Comparison of ENCODE assay signal across 10 cellular contexts in the genomic region with DNA sequence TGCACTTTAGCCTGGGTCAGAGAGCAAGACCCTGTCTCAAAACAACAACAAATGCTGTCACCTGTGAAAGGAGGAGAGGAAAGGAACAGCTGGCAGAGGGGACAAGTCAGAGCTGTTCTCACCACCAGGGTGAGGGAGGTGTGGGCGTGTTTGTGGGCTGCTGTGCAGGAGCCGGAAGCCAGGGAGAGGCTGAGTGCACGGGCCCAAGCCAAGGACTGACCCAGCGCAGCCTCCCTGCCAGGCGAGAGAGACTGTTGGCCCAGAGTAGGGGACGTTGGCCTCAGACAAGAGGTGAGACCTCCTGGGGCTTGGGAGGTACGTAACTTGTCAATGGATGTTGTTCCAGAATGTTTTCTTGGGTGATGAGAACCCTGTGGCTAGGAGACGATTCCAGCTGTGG. TPM values are rescaled to one million over a fixed set of nuclear protein-coding genes. Genes with fewer than 3 reads are reported as not detected.
DNase-seq lines count a peak whose midpoint lies in the region; ATAC-seq lines count a peak whose summit lies in the region.
"Had no signal": no experiment of that assay in that cellular context is flagged by ENCODE, and none has a peak within 500 bp of the region (broad histone marks: within the 10 kb centered on the region; RNA-seq: fewer than 3 reads in every experiment).

No MANE protein-coding gene starts in this region.

- H3K27me3 ChIP-seq in CD8-positive, alpha-beta memory T cell (ENCODE audit: insufficient read depth, low read length, poor library complexity, severe bottlenecking): no peaks in the 10 kb centered on the region
- no peaks in the 10 kb centered on the region for H3K27me3 ChIP-seq in Karpas-422 (ENCODE audit: low read length)
- H3K27me3 ChIP-seq: colonic mucosa had no signal

- H3K79me2 ChIP-seq in Karpas-422 (ENCODE audit: low read length): no peaks in the 10 kb centered on the region

- no peaks in the 10 kb centered on the region for H3K9me2 ChIP-seq in Karpas-422 (replicated peaks; ENCODE audit: insufficient read depth, low read length)

- no peak overlapping the region for H3K4me3 ChIP-seq in CD8-positive, alpha-beta memory T cell (ENCODE audit: low read length)
- no peak overlapping the region for H3K4me3 ChIP-seq in Karpas-422 (ENCODE audit: low read length)
- H3K4me3 ChIP-seq: colonic mucosa had no signal

- no peaks in the 10 kb centered on the region for H3K36me3 Mint-ChIP-seq in CD8-positive, alpha-beta memory T cell
- no peaks in the 10 kb centered on the region for H3K36me3 Mint-ChIP-seq in natural killer cell treated with Interleukin-12 subunit alpha and Interleukin-12 subunit beta and Interleukin-15 and Interleukin-18, amount 100 ng/mL, for 72 hours

- peak in 2 of 5 donors; percentile 20 to 59 for DNase-seq in CD8-positive, alpha-beta memory T cell
- DNase-seq in Karpas-422: peak; percentile 53
- no peak for DNase-seq in caudate nucleus (lab: John Stamatoyannopoulos, UW)
- peak; percentile 79 for DNase-seq in natural killer cell treated with Interleukin-12 subunit alpha and Interleukin-12 subunit beta and Interleukin-15 and Interleukin-18, amount 100 ng/mL, for 72 hours (ENCODE audit: low spot score)
- no peak for DNase-seq in hepatic stellate cell (ENCODE audit: low spot score)
- no peak for DNase-seq in epidermal melanocyte (ENCODE audit: insufficient read length, low spot score)
- no peak for DNase-seq in amniotic stem cell (lab: John Stamatoyannopoulos, UW)
- DNase-seq: colonic mucosa, NCI-H2227 treated with DMSO at 0.1 percent for 48 hours had no signal

- peak; percentile 82 to 86 for ATAC-seq in natural killer cell treated with Interleukin-12 subunit alpha and Interleukin-12 subunit beta and Interleukin-15 and Interleukin-18, amount 100 ng/mL, for 72 hours
- no peak for ATAC-seq in HG03354 (IDR thresholded peaks at IDR 0.05; ENCODE audit: poor library complexity, severe bottlenecking, unreplicated experiment)

- peaks cover 13% of the 10 kb centered on the region for H3K4me1 ChIP-seq in CD8-positive, alpha-beta memory T cell (ENCODE audit: insufficient read depth, low read length)
- no peaks in the 10 kb centered on the region for H3K4me1 ChIP-seq in Karpas-422 (ENCODE audit: low read length)
- H3K4me1 ChIP-seq: colonic mucosa had no signal

- no peak overlapping the region for H3K9ac ChIP-seq in Karpas-422 (ENCODE audit: low read length)

- POLR2A ChIA-PET in CD8-positive, alpha-beta memory T cell (lab: Charles Lee): interaction anchor here (0.5 to 1.9 kb wide), 2 partner anchors 10 to 333 kb away, joined by 3 to 10 read pairs; partner anchors contain the start of gene SPNS2

- CTCF ChIA-PET in CD8-positive, alpha-beta memory T cell (lab: Charles Lee): interaction anchor here (0.9 to 1.9 kb wide), 3 partner anchors 10 to 90 kb away, joined by 3 to 6 read pairs (median 3); no protein-coding TSS in a partner anchor

- H2AFZ ChIP-seq in Karpas-422 (ENCODE audit: low read length): no peak overlapping the region

- H3K9me3 ChIP-seq in CD8-positive, alpha-beta memory T cell (ENCODE audit: low read length): no peaks in the 10 kb centered on the region
- no peaks in the 10 kb centered on the region for H3K9me3 ChIP-seq in Karpas-422 (ENCODE audit: low read length)
- H3K9me3 ChIP-seq: colonic mucosa had no signal

- peak overlapping the region in 6 of 8 donors; percentile 13 to 86 (median 56) for H3K27ac Mint-ChIP-seq in CD8-positive, alpha-beta memory T cell
- H3K27ac Mint-ChIP-seq in natural killer cell treated with Interleukin-12 subunit alpha and Interleukin-12 subunit beta and Interleukin-15 and Interleukin-18, amount 100 ng/mL, for 72 hours: peak overlapping the region in 1 of 2 donors; percentile 25

- peaks cover 0 to 3% of the 10 kb centered on the region in 2 donors for H3K27me3 Mint-ChIP-seq in CD8-positive, alpha-beta memory T cell
- H3K27me3 Mint-ChIP-seq in natural killer cell treated with Interleukin-12 subunit alpha and Interleukin-12 subunit beta and Interleukin-15 and Interleukin-18, amount 100 ng/mL, for 72 hours: peaks cover 0 to 11% of the 10 kb centered on the region in 2 donors

- H3K36me3 ChIP-seq in CD8-positive, alpha-beta memory T cell (ENCODE audit: insufficient read depth, low read length): no peaks in the 10 kb centered on the region
- no peaks in the 10 kb centered on the region for H3K36me3 ChIP-seq in Karpas-422 (ENCODE audit: insufficient read depth, low read length)
- H3K36me3 ChIP-seq: colonic mucosa had no signal

- no peaks in the 10 kb centered on the region for H3K9me3 Mint-ChIP-seq in CD8-positive, alpha-beta memory T cell
- H3K9me3 Mint-ChIP-seq in natural killer cell treated with Interleukin-12 subunit alpha and Interleukin-12 subunit beta and Interleukin-15 and Interleukin-18, amount 100 ng/mL, for 72 hours: no peaks in the 10 kb centered on the region

- peak overlapping the region in 5 of 7 donors; percentile 15 to 86 (median 45) for H3K4me3 Mint-ChIP-seq in CD8-positive, alpha-beta memory T cell
- H3K4me3 Mint-ChIP-seq in natural killer cell treated with Interleukin-12 subunit alpha and Interleukin-12 subunit beta and Interleukin-15 and Interleukin-18, amount 100 ng/mL, for 72 hours: peak overlapping the region; percentile 51

- H4K20me1 ChIP-seq in Karpas-422 (ENCODE audit: insufficient read depth, low read depth, low read length): no peaks in the 10 kb centered on the region; the same call in 1 of the 2 replicates

- H3K27ac ChIP-seq in CD8-positive, alpha-beta memory T cell (ENCODE audit: low read depth, low read length): no peak overlapping the region
- H3K27ac ChIP-seq in Karpas-422 (ENCODE audit: low read length) (no peak overlapping the region), caudate nucleus (ENCODE audit: low read depth, low read length) (peak overlapping the region; percentile 54)
- H3K27ac ChIP-seq: colonic mucosa had no signal

- peaks cover 21 to 39% (median 24%) of the 10 kb centered on the region in 3 donors for H3K4me1 Mint-ChIP-seq in CD8-positive, alpha-beta memory T cell
- H3K4me1 Mint-ChIP-seq in natural killer cell treated with Interleukin-12 subunit alpha and Interleukin-12 subunit beta and Interleukin-15 and Interleukin-18, amount 100 ng/mL, for 72 hours (ENCODE audit: low read depth in 2 of 2): peaks cover 21 to 29% of the 10 kb centered on the region in 2 donors

- no peak overlapping the region for H3K4me2 ChIP-seq in Karpas-422 (ENCODE audit: low read depth, low read length, poor library complexity, severe bottlenecking)

RNA-seq across cellular contexts. Expression of gene SPNS2, which starts 10.7 kb away (rescaled TPM):
- total RNA-seq in CD8-positive, alpha-beta memory T cell: under 1 TPM; 0.49 to 0.50 TPM
- 0.10 TPM for polyA plus RNA-seq in CD8-positive, alpha-beta memory T cell
- total RNA-seq in Karpas-422 (2014; rRNA removed; shearing (Covaris generic); ENCODE audit: low replicate concordance): not detected in 2 replicates
- total RNA-seq in natural killer cell treated with Interleukin-12 subunit alpha and Interleukin-12 subunit beta and Interleukin-15 and Interleukin-18, amount 100 ng/mL, for 72 hours: not detected

RNA-seq across cellular contexts. Expression of gene MYBBP1A, which starts 45.8 kb away (rescaled TPM):
- total RNA-seq in CD8-positive, alpha-beta memory T cell: 100 to 1,000 TPM; 148 to 157 TPM
- 34.1 TPM for polyA plus RNA-seq in CD8-positive, alpha-beta memory T cell
- 48.2 and 76.6 TPM in 2 replicates for total RNA-seq in Karpas-422 (2014; rRNA removed; shearing (Covaris generic); ENCODE audit: low replicate concordance)
- total RNA-seq in natural killer cell treated with Interleukin-12 subunit alpha and Interleukin-12 subunit beta and Interleukin-15 and Interleukin-18, amount 100 ng/mL, for 72 hours: 100 to 1,000 TPM in 1 of 2 donors, 10 to 100 TPM in 1; 92.3 to 246 TPM

RNA-seq across cellular contexts. Expression of gene GGT6, which starts 51.0 kb away (rescaled TPM):
- total RNA-seq in CD8-positive, alpha-beta memory T cell: not detected
- not detected for polyA plus RNA-seq in CD8-positive, alpha-beta memory T cell
- total RNA-seq in Karpas-422 (2014; rRNA removed; shearing (Covaris generic); ENCODE audit: low replicate concordance): not detected in 2 replicates
- total RNA-seq in natural killer cell treated with Interleukin-12 subunit alpha and Interleukin-12 subunit beta and Interleukin-15 and Interleukin-18, amount 100 ng/mL, for 72 hours: not detected

Comparison
In these comparisons a context has a peak if more than half of its experiments do, and no peak if none do; other contexts are left out.
1. DNase-seq: peak in Karpas-422 (single experiment) and natural killer cell treated with Interleukin-12 subunit alpha and Interleukin-12 subunit beta and Interleukin-15 and Interleukin-18, amount 100 ng/mL, for 72 hours (single experiment); none in caudate nucleus (0 of 61), hepatic stellate cell (single experiment), epidermal melanocyte (single experiment) and amniotic stem cell (single experiment).